18 cellular contexts compared by ENCODE assay signal in the genomic region with DNA sequence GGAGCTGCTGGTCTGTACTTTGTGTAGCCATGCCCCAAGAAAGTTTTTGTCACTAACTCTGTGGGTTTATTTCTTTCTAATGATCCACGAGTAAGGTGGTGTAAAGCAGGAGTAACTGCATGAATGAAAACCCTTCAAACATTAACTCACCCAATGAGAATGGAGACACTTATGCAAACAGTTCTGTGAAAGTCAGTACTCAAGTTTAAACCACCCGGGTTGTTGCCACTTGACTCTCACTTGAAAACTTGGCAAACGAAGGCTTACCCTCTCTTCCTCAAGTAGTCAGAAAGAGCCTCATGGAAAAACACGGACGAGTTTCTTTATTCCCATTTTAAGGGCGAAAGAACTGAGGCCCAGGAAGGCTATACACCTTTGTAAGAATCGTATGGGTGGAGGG.
A peak's percentile ranks its signal among the peaks of the same experiment; 100 is the strongest.
DNase-seq lines count a peak whose midpoint lies in the region; ATAC-seq and TF ChIP-seq lines count a peak whose summit lies in the region.
"Had no signal": no experiment of that assay in that cellular context is flagged by ENCODE, and none has a peak within 500 bp of the region (broad histone marks: within the 10 kb centered on the region; RNA-seq: fewer than 3 reads in every experiment).

No MANE protein-coding gene starts in this region.

- H2BK12ac ChIP-seq in trophoblast cell (ENCODE audit: low read length), result no peak overlapping the region

- H3K4me1 ChIP-seq in trophoblast cell (ENCODE audit: control insufficient read depth in 1 of 2, insufficient read depth in 2 of 2, low read length in 2 of 2) (peaks cover 7 to 12% of the 10 kb centered on the region in 2 experiments), stomach (no peaks in the 10 kb centered on the region)
- H3K4me1 ChIP-seq: A549 had no signal

- H3K27ac ChIP-seq in trophoblast cell (ENCODE audit: low read depth, low read length) (no peak overlapping the region), stomach (no peak overlapping the region)
- H3K27ac ChIP-seq: 22Rv1, A549, C4-2B had no signal

- H4K8ac ChIP-seq in trophoblast cell (ENCODE audit: low read depth, low read length), result no peak overlapping the region

- no peak overlapping the region for H3K23ac ChIP-seq in trophoblast cell (ENCODE audit: low read length)

- H3K79me2 ChIP-seq in trophoblast cell (ENCODE audit: control insufficient read depth, insufficient read depth, low read length, poor library complexity), result peaks cover 2% of the 10 kb centered on the region

- no peak overlapping the region for H3K4ac ChIP-seq in trophoblast cell (ENCODE audit: low read depth, low read length)

- H3K36me3 ChIP-seq in trophoblast cell (ENCODE audit: control insufficient read depth in 1 of 2, insufficient read depth in 2 of 2, low read length in 2 of 2), result peaks cover 11 to 25% of the 10 kb centered on the region in 2 experiments
- no peaks in the 10 kb centered on the region for H3K36me3 ChIP-seq in stomach

- H3K27me3 ChIP-seq in trophoblast cell (ENCODE audit: insufficient read depth, low read length) (no peaks in the 10 kb centered on the region), stomach (no peaks in the 10 kb centered on the region)

- TF ChIP-seq EP300 in stomach (IDR thresholded peaks at IDR 0.05), result no peak

- H3K79me1 ChIP-seq in trophoblast cell (ENCODE audit: low read length), result peaks cover 18% of the 10 kb centered on the region

- H3K9me3 ChIP-seq in trophoblast cell (ENCODE audit: insufficient read depth, low read depth, low read length) (no peaks in the 10 kb centered on the region), stomach (no peaks in the 10 kb centered on the region)
- H3K9me3 ChIP-seq: A549 had no signal

- no peak overlapping the region for H3K4me2 ChIP-seq in trophoblast cell (ENCODE audit: low read length)
- H3K4me2 ChIP-seq: A549 had no signal

- no peak overlapping the region for H2BK5ac ChIP-seq in trophoblast cell (ENCODE audit: low read depth, low read length, poor library complexity)

- H3K18ac ChIP-seq in trophoblast cell (ENCODE audit: low read length), result no peak overlapping the region

- H4K91ac ChIP-seq in trophoblast cell (ENCODE audit: low read depth, low read length), result peak overlapping the region; percentile 19

- intact Hi-C loops in stomach (cut with DNase I; ENCODE audit: low total_unique reads), result no loop called here

- no peak overlapping the region for H2AFZ ChIP-seq in trophoblast cell (ENCODE audit: insufficient read depth, low read length, poor library complexity)

- TF ChIP-seq POLR2A in stomach (IDR thresholded peaks at IDR 0.05), result no peak

- no peak overlapping the region for H2AK5ac ChIP-seq in trophoblast cell (ENCODE audit: low read length)

- no peak overlapping the region for H3K14ac ChIP-seq in trophoblast cell (ENCODE audit: low read length)

- peak; percentile 3 for DNase-seq in DMS53 (lab: John Stamatoyannopoulos, UW)
- no peak for DNase-seq in DMS53 treated with DMSO at 0.1 percent for 48 hours (lab: John Stamatoyannopoulos, UW; ENCODE audit: unreplicated experiment)
- DNase-seq in DMS79 (lab: John Stamatoyannopoulos, UW), result peak; percentile 13
- DNase-seq in kidney tubule cell (ENCODE audit: low spot score), result peak; percentile 21
- no peak for DNase-seq in trophoblast cell
- DNase-seq in NAMALWA (ENCODE audit: low spot score), result no peak
- no peak for DNase-seq in stomach
- DNase-seq: AML-193; Caco-2; CD4-positive, alpha-beta T cell; GDM1; GOT3; H7 had no signal

- no peak for TF ChIP-seq CTCF in stomach (IDR thresholded peaks at IDR 0.05)

- no CpG with 5 or more reads among the region's 7 CpGs for WGBS in trophoblast cell (ENCODE audit: extremely low coverage, insufficient coverage, insufficient read length)
- 75 to 89% (median 79%) methylated on average over 7 of the region's 7 CpGs for WGBS in stomach, 5 donors

- H4K12ac ChIP-seq in trophoblast cell (ENCODE audit: low read depth, low read length), result no peak overlapping the region

- ATAC-seq in GM18858 (IDR thresholded peaks at IDR 0.05; ENCODE audit: unreplicated experiment), result no peak
- ATAC-seq: A549, HCT116 had no signal

- H3K9ac ChIP-seq in trophoblast cell (ENCODE audit: low read length), result no peak overlapping the region

- H3K4me3 ChIP-seq in trophoblast cell (ENCODE audit: low read depth, low read length) (no peak overlapping the region), stomach (no peak overlapping the region)
- H3K4me3 ChIP-seq: A549 had no signal

- H2BK120ac ChIP-seq in trophoblast cell (ENCODE audit: insufficient read depth, low read length, poor library complexity), result no peak overlapping the region

Comparison
In these comparisons a context has a peak if more than half of its experiments do, and no peak if none do; other contexts are left out.
1. DNase-seq: peak in DMS53 (single experiment), DMS79 (single experiment) and kidney tubule cell (single experiment); none in DMS53 treated with DMSO at 0.1 percent for 48 hours (single experiment), trophoblast cell (0 of 2), NAMALWA (single experiment) and stomach (single experiment).